25 cellular contexts compared by ENCODE assay signal in the genomic region with DNA sequence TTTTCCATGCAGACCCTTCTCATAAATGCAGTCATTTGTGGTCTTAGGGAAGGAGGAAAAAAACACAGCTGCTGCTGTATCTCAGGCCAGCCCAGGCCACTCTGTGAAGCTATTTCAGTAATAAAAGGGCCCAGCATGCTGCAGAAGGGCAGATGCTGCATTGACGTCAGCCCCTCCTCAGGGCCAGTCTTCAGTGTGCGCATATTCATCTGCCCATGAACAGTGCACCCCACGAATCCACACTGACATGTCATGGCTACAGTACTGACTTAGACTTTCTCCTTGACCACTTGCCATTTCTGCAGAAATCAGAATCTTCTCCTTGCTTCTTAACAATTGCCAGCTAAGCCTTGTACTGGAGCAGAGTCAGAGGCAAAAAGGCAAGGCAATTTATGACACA.
A peak's percentile ranks its signal among the peaks of the same experiment; 100 is the strongest.
DNase-seq lines count a peak whose midpoint lies in the region; TF ChIP-seq lines count a peak whose summit lies in the region.
"Had no signal": no experiment of that assay in that cellular context is flagged by ENCODE, and none has a peak within 500 bp of the region (broad histone marks: within the 10 kb centered on the region; RNA-seq: fewer than 3 reads in every experiment).

No MANE protein-coding gene starts in this region.

- intact Hi-C loops in esophagus muscularis mucosa (cut with DNase I): no loop called here

- peaks cover 7% of the 10 kb centered on the region for H3K4me1 ChIP-seq in HUES6 (ENCODE audit: control insufficient read depth, insufficient read depth, low read length)
- H3K4me1 ChIP-seq in smooth muscle cell (ENCODE audit: low read depth): peaks cover 3% of the 10 kb centered on the region
- H3K4me1 ChIP-seq in esophagus muscularis mucosa: no peaks in the 10 kb centered on the region
- H3K4me1 ChIP-seq: BLaER1, uterus had no signal

- H3K9me3 ChIP-seq in HUES6 (ENCODE audit: control insufficient read depth, insufficient read depth, low read depth, low read length) (peaks cover 25% of the 10 kb centered on the region), smooth muscle cell (replicated peaks; ENCODE audit: low read depth) (no peaks in the 10 kb centered on the region), esophagus muscularis mucosa (peaks cover 0 to 3% (median 0%) of the 10 kb centered on the region in 4 donors)
- H3K9me3 ChIP-seq: SK-N-SH, uterus had no signal

- H3K79me2 ChIP-seq in smooth muscle cell (ENCODE audit: low read depth): no peaks in the 10 kb centered on the region

- WGBS in smooth muscle cell (ENCODE audit: low lambda C conversion rate): 31% methylated on average over 3 of the region's 3 CpGs
- whole genome bisulfite sequencing in esophagus muscularis mucosa: 67% methylated on average over 3 of the region's 3 CpGs

- H3K27me3 ChIP-seq in HUES6 (ENCODE audit: control insufficient read depth, insufficient read depth, low read length) (no peaks in the 10 kb centered on the region), smooth muscle cell (ENCODE audit: low read depth) (no peaks in the 10 kb centered on the region), esophagus muscularis mucosa (no peaks in the 10 kb centered on the region)
- H3K27me3 ChIP-seq: BLaER1, uterus had no signal

- H3K36me3 ChIP-seq in HUES6 (ENCODE audit: control insufficient read depth, insufficient read depth, low read length): no peaks in the 10 kb centered on the region
- H3K36me3 ChIP-seq in smooth muscle cell (ENCODE audit: low read depth): no peaks in the 10 kb centered on the region
- H3K36me3 ChIP-seq in esophagus muscularis mucosa: no peaks in the 10 kb centered on the region
- H3K36me3 ChIP-seq: uterus had no signal

- DNase-seq in cerebellar cortex (ENCODE audit: low spot score) (peak; percentile 33), iPS-NIHi11 (ENCODE audit: low spot score) (peak; percentile 46), smooth muscle cell (lab: John Stamatoyannopoulos, UW; ENCODE audit: unreplicated experiment) (no peak), AG20443 (ENCODE audit: low spot score) (no peak), esophagus muscularis mucosa (ENCODE audit: extremely low spot score) (no peak), NCI-H82 treated with DMSO at 0.1 percent for 48 hours (lab: John Stamatoyannopoulos, UW; ENCODE audit: unreplicated experiment) (no peak)
- DNase-seq: activated CD4-positive, alpha-beta T cell treated with anti-CD3 and anti-CD28 coated beads, Interleukin-2, amount 50 U/mL, for 1 hour; activated CD4-positive, CD25-positive, alpha-beta regulatory T cell; activated gamma-delta T cell; activated naive CD8-positive, alpha-beta T cell treated with anti-CD3 and anti-CD28 coated beads, Interleukin-2, amount 50 U/mL, for 24 hours; activated T-cell treated with anti-CD3 and anti-CD28 coated beads, Interleukin-2, amount 50 U/mL, for 4 hours; DMS153; HFFc6; mammary epithelial cell; NCI-H1092 treated with DMSO at 0.1 percent for 48 hours; NCI-H1694 treated with DMSO at 0.1 percent for 48 hours; NCI-H446; NCI-H774; posterior cingulate gyrus; SK-N-SH; stimulated activated naive CD8-positive, alpha-beta T cell treated with anti-CD3 and anti-CD28 coated beads, Interleukin-15, amount 100 ng/mL, for 72 hours; uterus had no signal

- H4K20me1 ChIP-seq in smooth muscle cell (ENCODE audit: low read depth): no peaks in the 10 kb centered on the region
- H4K20me1 ChIP-seq: BLaER1 had no signal

- TF ChIP-seq POLR2A in esophagus muscularis mucosa (IDR thresholded peaks at IDR 0.05; ENCODE audit: low read depth): no peak

- peak overlapping the region; percentile 72 for H2AFZ ChIP-seq in smooth muscle cell (ENCODE audit: low read depth)

- H3K27ac ChIP-seq in HUES6 (ENCODE audit: low read depth, low read length): 0 out of 2 replicates have a peak overlapping the region, but pooled peaks have one; percentile 31
- H3K27ac ChIP-seq in smooth muscle cell (ENCODE audit: low read depth): no peak overlapping the region
- no peak overlapping the region for H3K27ac ChIP-seq in esophagus muscularis mucosa (replicated peaks in 1 of 4)
- H3K27ac ChIP-seq: BLaER1, RWPE1, uterus had no signal

- H3K9ac ChIP-seq in HUES6 (ENCODE audit: low read length) (no peak overlapping the region), smooth muscle cell (ENCODE audit: low read depth) (no peak overlapping the region)
- H3K9ac ChIP-seq: BLaER1, SK-N-SH had no signal

- no peak for TF ChIP-seq EP300 in esophagus muscularis mucosa (IDR thresholded peaks at IDR 0.05)

- H3K4me2 ChIP-seq in smooth muscle cell: peak overlapping the region; percentile 78
- H3K4me2 ChIP-seq: BLaER1, SK-N-SH had no signal

- H3K4me3 ChIP-seq in HUES6 (ENCODE audit: low read depth, low read length): no peak overlapping the region
- peak overlapping the region; percentile 23 for H3K4me3 ChIP-seq in smooth muscle cell
- no peak overlapping the region for H3K4me3 ChIP-seq in esophagus muscularis mucosa
- H3K4me3 ChIP-seq: BLaER1, uterus had no signal

- TF ChIP-seq CTCF in smooth muscle cell (IDR thresholded peaks at IDR 0.05; ENCODE audit: borderline replicate concordance, insufficient read depth, poor library complexity, severe bottlenecking): no peak
- TF ChIP-seq CTCF in esophagus muscularis mucosa (IDR thresholded peaks at IDR 0.05): no peak

- no peaks in the 10 kb centered on the region for H3F3A ChIP-seq in smooth muscle cell (ENCODE audit: low read depth)

Comparison
In these comparisons a context has a peak if more than half of its experiments do, and no peak if none do; other contexts are left out.
1. DNase-seq: peak in cerebellar cortex (single experiment) and iPS-NIHi11 (single experiment); none in smooth muscle cell (single experiment), AG20443 (single experiment), esophagus muscularis mucosa (single experiment) and NCI-H82 treated with DMSO at 0.1 percent for 48 hours (single experiment).